In the genomic region with DNA sequence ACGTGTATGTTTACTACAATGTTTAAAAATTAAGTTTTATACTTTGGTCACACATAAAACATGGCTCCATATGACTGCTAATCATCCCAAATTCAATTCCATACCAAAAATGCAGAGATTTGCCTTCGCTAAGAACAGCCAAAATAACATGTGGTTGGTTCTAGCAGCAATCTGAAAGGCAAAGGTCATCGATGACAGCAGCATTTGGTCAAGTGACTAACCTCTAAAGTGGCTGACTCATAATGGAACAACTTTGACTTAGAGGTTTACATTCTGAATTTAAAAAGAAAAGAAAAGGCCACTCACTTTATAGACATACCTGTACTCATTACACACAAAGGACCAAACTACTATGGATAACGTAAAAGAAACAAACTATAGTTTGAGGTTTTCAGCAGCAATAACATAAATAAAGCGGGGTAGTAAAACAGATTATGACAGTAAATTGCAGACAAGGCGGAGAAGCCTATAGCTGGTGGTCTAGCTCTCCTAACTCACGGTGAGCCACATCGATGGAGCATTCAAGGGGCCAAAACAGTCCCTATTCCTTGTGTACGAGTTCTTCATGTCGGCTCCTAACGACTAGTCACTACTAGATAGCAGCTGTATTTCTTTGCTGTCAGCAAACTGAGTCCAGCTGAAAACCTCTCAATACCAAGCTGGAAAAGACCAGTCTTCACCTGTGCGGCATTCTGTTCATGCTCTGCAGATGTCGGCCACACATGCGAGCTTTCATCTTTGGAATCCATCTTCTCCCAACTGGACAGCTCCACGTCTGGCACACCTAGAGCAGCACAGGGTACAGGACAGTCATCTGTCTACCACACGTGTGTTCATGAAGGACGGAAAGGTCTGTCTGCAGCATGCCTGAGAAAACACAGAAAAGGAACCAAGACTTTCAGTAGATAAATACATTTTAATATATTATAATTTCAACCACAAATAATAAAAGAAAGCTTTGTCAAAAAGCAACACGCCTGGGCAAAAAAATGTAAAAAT, we compare ENCODE assay signal across 8 cellular contexts. TPM values are rescaled to one million over a fixed set of nuclear protein-coding genes. Genes with fewer than 3 reads are reported as not detected.
DNase-seq lines count a peak whose midpoint lies in the region; ATAC-seq and TF ChIP-seq lines count a peak whose summit lies in the region.

No MANE protein-coding gene starts in this region.

- H3K4me3 Mint-ChIP-seq in activated T-cell treated with anti-CD3 and anti-CD28 coated beads, Interleukin-2, amount 50 U/mL, for 4 hours, result no peak overlapping the region
- no peak overlapping the region for H3K4me3 Mint-ChIP-seq in osteocyte (ENCODE audit: unreplicated experiment)

- TF ChIP-seq CTCF in PC-9 (conservative IDR thresholded peaks at IDR 0.05) (no peak), osteocyte (IDR thresholded peaks at IDR 0.05) (no peak), spleen (IDR thresholded peaks at IDR 0.05 in 8 of 11, conservative IDR thresholded peaks at IDR 0.05 in 3 of 11) (no peak)

- intact Hi-C loops in PC-9 (cut with micrococcal nuclease; ENCODE audit: unreplicated experiment) (no loop called here), spleen (cut with DNase I; ENCODE audit: low total_unique reads) (no loop called here)

- peaks cover 3% of the 10 kb centered on the region for H3K4me1 Mint-ChIP-seq in activated T-cell treated with anti-CD3 and anti-CD28 coated beads, Interleukin-2, amount 50 U/mL, for 4 hours (ENCODE audit: low read depth)
- peaks cover 14% of the 10 kb centered on the region for H3K4me1 Mint-ChIP-seq in osteocyte (ENCODE audit: unreplicated experiment)

- no peaks in the 10 kb centered on the region for H3K27me3 Mint-ChIP-seq in activated T-cell treated with anti-CD3 and anti-CD28 coated beads, Interleukin-2, amount 50 U/mL, for 4 hours (ENCODE audit: low read depth)
- no peaks in the 10 kb centered on the region for H3K27me3 Mint-ChIP-seq in osteocyte (ENCODE audit: unreplicated experiment)

- peaks cover 16% of the 10 kb centered on the region for H3K4me1 ChIP-seq in PC-9 (replicated peaks; ENCODE audit: insufficient read depth)
- peaks cover 0 to 8% (median 0%) of the 10 kb centered on the region in 6 donors for H3K4me1 ChIP-seq in spleen

- no peak for DNase-seq in activated T-cell treated with anti-CD3 and anti-CD28 coated beads, Interleukin-2, amount 50 U/mL, for 4 hours
- DNase-seq in activated T-cell treated with anti-CD3 and anti-CD28 coated beads, Interleukin-2, amount 50 U/mL, for 1 hour, result no peak
- DNase-seq in PC-9, result peak in 1 of 2 experiments; percentile 83
- peak; percentile 58 for DNase-seq in kidney glomerular epithelial cell (lab: John Stamatoyannopoulos, UW)
- DNase-seq in osteocyte (ENCODE audit: extremely low spot score, unreplicated experiment), result no peak
- DNase-seq in NCI-H345 treated with DMSO at 0.1 percent for 48 hours (lab: John Stamatoyannopoulos, UW; ENCODE audit: unreplicated experiment), result no peak
- DNase-seq in spleen, result no peak

- H3K27me3 ChIP-seq in PC-9 (ENCODE audit: insufficient read depth, low read depth), result no peaks in the 10 kb centered on the region
- H3K27me3 ChIP-seq in spleen (replicated peaks in 1 of 7), result no peaks in the 10 kb centered on the region

- no peak overlapping the region for H3K4me3 ChIP-seq in PC-9
- no peak overlapping the region for H3K4me3 ChIP-seq in spleen

- no peaks in the 10 kb centered on the region for H3K36me3 ChIP-seq in PC-9 (ENCODE audit: low read depth)
- H3K36me3 ChIP-seq in spleen, result peaks cover 0 to 54% (median 17%) of the 10 kb centered on the region in 6 donors

- H3K4me2 ChIP-seq in PC-9, result peak overlapping the region; percentile 29; the same call in 1 of the 2 replicates

- ATAC-seq in activated T-cell treated with anti-CD3 and anti-CD28 coated beads, Interleukin-2, amount 50 U/mL, for 4 hours, result peak; percentile 40 to 43
- ATAC-seq in HG02763 (IDR thresholded peaks at IDR 0.05; ENCODE audit: unreplicated experiment), result peak; percentile 83

- H3K27ac ChIP-seq in PC-9 (peak overlapping the region; percentile 32), spleen (no peak overlapping the region)

- H2AFZ ChIP-seq in PC-9, result no peak overlapping the region

- no TSS peak for BruUV-seq in PC-9 (replicated peaks; lab: Mats Ljungman, UMichigan)

- POLR2A ChIA-PET in PC-9 (lab: Charles Lee; ENCODE audit: unreplicated experiment), result no interaction called here

- H3K27ac Mint-ChIP-seq in osteocyte (ENCODE audit: unreplicated experiment), result no peak overlapping the region

- H3K9me2 ChIP-seq in PC-9 (ENCODE audit: insufficient read depth), result no peaks in the 10 kb centered on the region

- H3K9me3 ChIP-seq in PC-9 (ENCODE audit: insufficient read depth, low read depth), result no peaks in the 10 kb centered on the region
- no peaks in the 10 kb centered on the region for H3K9me3 ChIP-seq in spleen

- no peaks in the 10 kb centered on the region for H3K9me3 Mint-ChIP-seq in activated T-cell treated with anti-CD3 and anti-CD28 coated beads, Interleukin-2, amount 50 U/mL, for 4 hours
- H3K9me3 Mint-ChIP-seq in osteocyte (ENCODE audit: unreplicated experiment), result no peaks in the 10 kb centered on the region

- peaks cover 13% of the 10 kb centered on the region; the same call in 1 of the 2 replicates for H3F3A ChIP-seq in PC-9 (ENCODE audit: insufficient read depth, low read depth)

- no peak for TF ChIP-seq POLR2A in spleen (IDR thresholded peaks at IDR 0.05)

- H3K79me2 ChIP-seq in PC-9 (ENCODE audit: low read depth), result no peaks in the 10 kb centered on the region

- WGBS in spleen, 5 donors, result 81 to 90% (median 87%) methylated on average over 18 of the region's 18 CpGs

- H4K20me1 ChIP-seq in PC-9 (ENCODE audit: insufficient read depth), result no peaks in the 10 kb centered on the region

- peaks cover 20% of the 10 kb centered on the region for H3K36me3 Mint-ChIP-seq in activated T-cell treated with anti-CD3 and anti-CD28 coated beads, Interleukin-2, amount 50 U/mL, for 4 hours (ENCODE audit: insufficient read depth)
- H3K36me3 Mint-ChIP-seq in osteocyte (ENCODE audit: unreplicated experiment), result peaks cover 25% of the 10 kb centered on the region

- CTCF ChIA-PET in PC-9 (lab: Charles Lee), result no interaction called here

RNA-seq across cellular contexts. Expression of a gene that starts 42.1 kb away (rescaled TPM):
- total RNA-seq in activated T-cell treated with anti-CD3 and anti-CD28 coated beads, Interleukin-2, amount 50 U/mL, for 4 hours, result 10 to 100 TPM; 10.1 to 13.9 (median 12.2) TPM
- total RNA-seq in PC-9 (2021), result 10.3 and 14.6 TPM in 2 replicates
- total RNA-seq in osteocyte, result 15.3 and 17.2 TPM in 2 replicates
- 10 to 100 TPM in 6 of 7 donors, 1 to 10 TPM in 1; 9.0 to 16.2 (median 12.4) TPM for total RNA-seq in spleen
- polyA plus RNA-seq in spleen, result 1 to 10 TPM; 1.6 to 2.7 (median 2.5) TPM
